Comparison of ENCODE assay signal across 8 cellular contexts in the genomic region with DNA sequence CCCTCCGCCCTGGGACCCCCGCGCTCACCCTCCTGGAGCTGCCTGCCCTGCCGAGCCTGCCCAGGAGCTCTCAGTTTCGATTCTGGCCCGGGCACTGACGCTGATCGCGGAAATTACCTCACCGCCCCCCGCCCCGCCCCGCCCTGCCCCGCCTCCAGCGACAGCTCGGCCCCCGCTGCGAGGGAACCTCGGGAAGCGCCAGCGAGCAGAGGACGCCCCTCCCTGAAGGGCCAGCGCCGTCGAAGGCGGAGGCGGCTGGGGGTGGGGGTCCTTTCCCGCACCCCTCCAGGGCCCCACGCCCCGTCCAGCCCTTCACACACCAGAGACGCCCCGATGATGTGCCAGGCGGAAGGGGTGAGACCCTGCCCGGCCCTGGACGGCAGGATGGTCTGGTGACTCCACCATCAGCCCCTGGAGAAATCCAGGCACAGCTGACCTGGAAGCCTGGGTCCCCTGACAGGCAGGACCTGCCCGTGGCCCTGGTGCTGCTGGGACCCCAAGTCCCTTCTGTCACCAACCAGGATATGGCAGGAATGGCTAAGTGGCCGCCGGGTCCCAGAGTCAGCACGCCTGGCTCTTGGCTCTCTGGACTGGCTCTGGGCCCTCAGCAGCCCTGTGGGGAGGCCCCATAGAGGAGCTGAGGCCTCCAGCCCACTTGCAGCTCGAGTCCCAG. TPM values are rescaled to one million over a fixed set of nuclear protein-coding genes. Genes with fewer than 3 reads are reported as not detected.
DNase-seq lines count a peak whose midpoint lies in the region; ATAC-seq and TF ChIP-seq lines count a peak whose summit lies in the region.

Gene HELZ2 (minus strand): TSS at position 84 of the 673 bp plus-strand sequence. CDS start 1,854 bp downstream, outside the sequence.

- H3K4me2 ChIP-seq in PC-9: peak within 1 kb of the TSS; percentile 97
- no peak within 1 kb of the TSS for H3K4me2 ChIP-seq in neural cell (ENCODE audit: low read length)

- no peaks in the 10 kb centered on the region for H3K9me3 ChIP-seq in PC-9 (ENCODE audit: insufficient read depth, low read depth)
- H3K9me3 ChIP-seq in neural cell (ENCODE audit: low read length): no peaks in the 10 kb centered on the region
- no peaks in the 10 kb centered on the region for H3K9me3 ChIP-seq in tibial nerve

- peaks cover 25% of the 10 kb centered on the region for H3F3A ChIP-seq in PC-9 (ENCODE audit: insufficient read depth, low read depth)
- H3F3A ChIP-seq in neural cell (ENCODE audit: insufficient read depth, low read length, poor library complexity, severe bottlenecking): no peaks in the 10 kb centered on the region

- H3K4me1 ChIP-seq in PC-9 (replicated peaks; ENCODE audit: insufficient read depth) (peaks cover 11% of the 10 kb centered on the region), tibial nerve (peaks cover 0 to 27% (median 12%) of the 10 kb centered on the region in 4 donors)

- H2AFZ ChIP-seq in PC-9 (peak within 1 kb of the TSS; percentile 80), neural cell (ENCODE audit: low read depth, low read length) (no peak within 1 kb of the TSS)

- no peak for TF ChIP-seq RAD21 in neural cell (conservative IDR thresholded peaks at IDR 0.05)

- H3K36me3 Mint-ChIP-seq in activated T-helper 17 cell treated with anti-CD3 and anti-CD28 coated beads, Interleukin-2, amount 50 U/mL, for 72 hours (ENCODE audit: low read depth): no peaks in the 10 kb centered on the region

- WGBS in tibial nerve, 2 donors: 17 to 83% methylated on average over 3 to 5 of the region's 40 CpGs

- in situ Hi-C loops in G401 (cut with HindIII; ENCODE audit: low sequenced_read_pairs): no loop called here

- CTCF ChIA-PET in PC-9 (lab: Charles Lee): interaction anchor here (0.6 to 1.0 kb wide), 3 partner anchors 20 to 67 kb away, joined by 3 to 12 read pairs (median 6); no protein-coding TSS in a partner anchor

- TSS peak; percentile 85 for BruUV-seq in PC-9 (replicated peaks; lab: Mats Ljungman, UMichigan)

- H3K4me1 Mint-ChIP-seq in activated T-helper 17 cell treated with anti-CD3 and anti-CD28 coated beads, Interleukin-2, amount 50 U/mL, for 72 hours: no peaks in the 10 kb centered on the region

- H3K4me3 ChIP-seq in PC-9 (peak within 1 kb of the TSS; percentile 60), neural cell (ENCODE audit: low read length) (peak within 1 kb of the TSS; percentile 53), tibial nerve (peak within 1 kb of the TSS; percentile 69 to 89 (median 82))

- peak within 1 kb of the TSS; percentile 42 for H3K9ac ChIP-seq in neural cell (ENCODE audit: low read length)

- H4K20me1 ChIP-seq in PC-9 (ENCODE audit: insufficient read depth) (0 out of 2 replicates have a peak, but pooled peaks cover 4% of the 10 kb centered on the region), neural cell (ENCODE audit: insufficient read depth) (no peaks in the 10 kb centered on the region)

- H3K36me3 ChIP-seq in PC-9 (ENCODE audit: low read depth): no peaks in the 10 kb centered on the region
- no peaks in the 10 kb centered on the region for H3K36me3 ChIP-seq in neural cell (ENCODE audit: insufficient read depth, low read length)
- H3K36me3 ChIP-seq in tibial nerve: peaks cover 0 to 19% (median 0%) of the 10 kb centered on the region in 3 donors

- no peak within 1 kb of the TSS for H3K27ac Mint-ChIP-seq in activated T-helper 17 cell treated with anti-CD3 and anti-CD28 coated beads, Interleukin-2, amount 50 U/mL, for 72 hours

- ATAC-seq in HG03432 (IDR thresholded peaks at IDR 0.05; ENCODE audit: unreplicated experiment) (peak; percentile 67), GM21528 (IDR thresholded peaks at IDR 0.05; ENCODE audit: low FRiP score, unreplicated experiment) (no peak)
- ATAC-seq in activated T-helper 17 cell treated with anti-CD3 and anti-CD28 coated beads, Interleukin-2, amount 50 U/mL, for 72 hours (replicated peaks): peak; percentile 93

- no peaks in the 10 kb centered on the region for H3K9me3 Mint-ChIP-seq in activated T-helper 17 cell treated with anti-CD3 and anti-CD28 coated beads, Interleukin-2, amount 50 U/mL, for 72 hours

- TF ChIP-seq CTCF in PC-9 (conservative IDR thresholded peaks at IDR 0.05) (no peak), neural cell (IDR thresholded peaks at IDR 0.05; ENCODE audit: poor library complexity, severe bottlenecking) (no peak), tibial nerve (IDR thresholded peaks at IDR 0.05) (no peak)

- TF ChIP-seq POLR2A in tibial nerve (IDR thresholded peaks at IDR 0.05): no peak

- H3K27me3 Mint-ChIP-seq in activated T-helper 17 cell treated with anti-CD3 and anti-CD28 coated beads, Interleukin-2, amount 50 U/mL, for 72 hours: peaks cover 3% of the 10 kb centered on the region

- intact Hi-C loops in PC-9 (cut with micrococcal nuclease; ENCODE audit: unreplicated experiment): no loop called here

- POLR2A ChIA-PET in PC-9 (lab: Charles Lee; ENCODE audit: unreplicated experiment): interaction anchor here (0.5 to 1.0 kb wide), 6 partner anchors 44 to 637 kb away, joined by 3 to 18 read pairs (median 6); partner anchors contain the start of genes GID8, PRPF6 and TCEA2

- peaks cover 5% of the 10 kb centered on the region; the same call in 1 of the 2 replicates for H3K79me2 ChIP-seq in PC-9 (ENCODE audit: low read depth)
- H3K79me2 ChIP-seq in neural cell (replicated peaks; ENCODE audit: insufficient read depth, low read length): no peaks in the 10 kb centered on the region

- H3K27ac ChIP-seq in PC-9: no peak within 1 kb of the TSS
- no peak within 1 kb of the TSS for H3K27ac ChIP-seq in neural cell (ENCODE audit: low read length)
- peak within 1 kb of the TSS; percentile 67 to 92 (median 80) for H3K27ac ChIP-seq in tibial nerve

- peak within 1 kb of the TSS; percentile 61 for H3K4me3 Mint-ChIP-seq in activated T-helper 17 cell treated with anti-CD3 and anti-CD28 coated beads, Interleukin-2, amount 50 U/mL, for 72 hours

- DNase-seq in G401 (ENCODE audit: low spot score): no peak
- DNase-seq in PC-9: peak in 1 of 2 experiments; percentile 67
- DNase-seq in fibroblast of the conjunctiva (ENCODE audit: low read depth): peak; percentile 26
- DNase-seq in tibial nerve (ENCODE audit: low spot score in 2 of 2): peak; percentile 47 to 63

- H3K27me3 ChIP-seq in PC-9 (ENCODE audit: insufficient read depth, low read depth) (no peaks in the 10 kb centered on the region), neural cell (ENCODE audit: insufficient read depth, low read depth, low read length) (no peaks in the 10 kb centered on the region), tibial nerve (peaks cover 0 to 3% of the 10 kb centered on the region in 2 donors)

- H3K9me2 ChIP-seq in PC-9 (ENCODE audit: insufficient read depth) (no peaks in the 10 kb centered on the region), neural cell (ENCODE audit: insufficient read depth, low read length) (no peaks in the 10 kb centered on the region)

- TF ChIP-seq EP300 in neural cell (conservative IDR thresholded peaks at IDR 0.05; ENCODE audit: poor library complexity, severe bottlenecking): no peak
- peak in 1 of 2 donors; percentile 55 for TF ChIP-seq EP300 in tibial nerve (IDR thresholded peaks at IDR 0.05)

TF ChIP-seq in neural cell, 6 proteins besides CTCF, POLR2A, EP300 and RAD21:
- no peak for TF ChIP-seq POLR2AphosphoS5 (IDR thresholded peaks at IDR 0.05)
- no peak for TF ChIP-seq MXI1 (conservative IDR thresholded peaks at IDR 0.05; ENCODE audit: poor library complexity, severe bottlenecking)
- TF ChIP-seq EZH2 (IDR thresholded peaks at IDR 0.05; ENCODE audit: borderline replicate concordance, insufficient read depth, low read length, poor library complexity, severe bottlenecking): no peak
- TF ChIP-seq TAF1 (IDR thresholded peaks at IDR 0.05; ENCODE audit: low read depth): no peak
- no peak for TF ChIP-seq REST (IDR thresholded peaks at IDR 0.05; ENCODE audit: borderline replicate concordance)
- TF ChIP-seq SMC3 (conservative IDR thresholded peaks at IDR 0.05; ENCODE audit: poor library complexity): no peak
TF ChIP-seq in neural cell: peak in this region for 0.

RNA-seq across cellular contexts. Expression of gene HELZ2, which starts in this region (rescaled TPM):
- total RNA-seq in G401 (2014; rRNA removed; shearing (Covaris generic)): 10.1 and 14.3 TPM in 2 replicates
- total RNA-seq in PC-9 (2021): 33.7 and 52.6 TPM in 2 replicates
- 10 to 100 TPM in 1 of 2 donors, 1 to 10 TPM in 1; 8.2 to 12.6 TPM for total RNA-seq in activated T-helper 17 cell treated with anti-CD3 and anti-CD28 coated beads, Interleukin-2, amount 50 U/mL, for 72 hours
- 0.40 and 1.3 TPM in 2 replicates for polyA plus RNA-seq in neural cell
- polyA minus RNA-seq in neural cell: 2.9 and 3.7 TPM in 2 replicates
- 10 to 100 TPM; 16.3 to 33.7 (median 24.7) TPM for total RNA-seq in tibial nerve

Comparison
In these comparisons a context has a peak if more than half of its experiments do, and no peak if none do; other contexts are left out.
1. H3K27ac ChIP-seq: peak in tibial nerve (4 of 4); none in PC-9 (single experiment) and neural cell (single experiment).
2. Peak in every context shown above with its lines, with median percentiles within 50 percentile points of each other: H3K4me3 ChIP-seq.